8 cellular contexts compared by ENCODE assay signal in the genomic region with DNA sequence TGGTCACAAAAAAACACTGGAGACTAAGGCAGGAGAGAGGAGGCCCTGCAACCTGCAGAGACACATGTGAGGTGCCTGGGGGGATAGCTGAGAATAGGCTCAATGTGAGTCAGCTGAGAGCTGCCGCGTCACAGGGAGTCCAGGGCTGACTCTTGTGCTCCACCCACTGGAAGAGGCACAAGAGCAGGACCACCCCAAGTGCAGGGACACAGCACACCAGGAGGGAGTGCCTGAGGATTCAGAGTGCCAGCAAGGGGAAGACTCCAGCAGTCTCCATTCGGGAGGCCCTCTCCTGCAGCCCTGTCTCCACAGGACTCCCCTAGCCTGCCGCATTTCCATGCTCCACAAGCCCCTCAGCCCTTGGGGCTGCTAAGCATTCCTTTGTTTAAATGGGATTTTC.
A peak's percentile ranks its signal among the peaks of the same experiment; 100 is the strongest.
DNase-seq lines count a peak whose midpoint lies in the region; ATAC-seq and TF ChIP-seq lines count a peak whose summit lies in the region.

No MANE protein-coding gene starts in this region.

- no peak overlapping the region for H2AFZ ChIP-seq in OCI-LY3 (ENCODE audit: low read depth, low read length)

- no peaks in the 10 kb centered on the region for H3K79me2 ChIP-seq in OCI-LY3 (ENCODE audit: low read length)

- CTCF ChIA-PET in GM10248 (lab: Yijun Ruan, JAX), result interaction anchor here (1.0 to 1.4 kb wide), 3 partner anchors 8 to 62 kb away, joined by 3 to 5 read pairs (median 3); no protein-coding TSS in a partner anchor

- POLR2A ChIA-PET in GM10248 (lab: Yijun Ruan, JAX), result no interaction called here

- no peak overlapping the region for H3K9ac ChIP-seq in OCI-LY3 (ENCODE audit: low read length)

- intact Hi-C loops in sciatic nerve (cut with DNase I), result no loop called here
- intact Hi-C loops in stomach (cut with DNase I; ENCODE audit: low total_unique reads), result no loop called here

- TF ChIP-seq CTCF in GM10248 (IDR thresholded peaks at IDR 0.05; ENCODE audit: control extremely low read depth, extremely low read depth, low read depth, missing control alignments) (peak; percentile 31), OCI-LY3 (IDR thresholded peaks at IDR 0.05; ENCODE audit: low read depth, low read length) (peak; percentile 35; the same call in 1 of the 2 replicates), tibial nerve (IDR thresholded peaks at IDR 0.05) (no peak), stomach (IDR thresholded peaks at IDR 0.05) (no peak)

- H3K9me3 ChIP-seq in OCI-LY3 (ENCODE audit: insufficient read depth, low read length), result no peaks in the 10 kb centered on the region
- no peaks in the 10 kb centered on the region for H3K9me3 ChIP-seq in tibial nerve
- no peaks in the 10 kb centered on the region for H3K9me3 ChIP-seq in stomach

- peaks cover 2% of the 10 kb centered on the region for H3K36me3 ChIP-seq in OCI-LY3 (replicated peaks; ENCODE audit: low read depth, low read length)
- peaks cover 0 to 86% (median 18%) of the 10 kb centered on the region in 3 donors for H3K36me3 ChIP-seq in tibial nerve
- peaks cover 17 to 86% (median 78%) of the 10 kb centered on the region in 4 donors for H3K36me3 ChIP-seq in stomach

- H3K27ac ChIP-seq in OCI-LY3 (ENCODE audit: low read length), result no peak overlapping the region
- H3K27ac ChIP-seq in tibial nerve, result no peak overlapping the region
- H3K27ac ChIP-seq in stomach, result no peak overlapping the region

- no peak overlapping the region for H3K4me2 ChIP-seq in OCI-LY3 (ENCODE audit: low read length)

- H3K27me3 ChIP-seq in OCI-LY3 (ENCODE audit: low read depth, low read length), result no peaks in the 10 kb centered on the region
- H3K27me3 ChIP-seq in tibial nerve, result no peaks in the 10 kb centered on the region
- no peaks in the 10 kb centered on the region for H3K27me3 ChIP-seq in stomach

- no peak for TF ChIP-seq EP300 in tibial nerve (IDR thresholded peaks at IDR 0.05)
- no peak for TF ChIP-seq EP300 in stomach (IDR thresholded peaks at IDR 0.05)

- H3K4me1 ChIP-seq in OCI-LY3 (ENCODE audit: low read length) (peaks cover 5% of the 10 kb centered on the region; the same call in 1 of the 2 replicates), tibial nerve (no peaks in the 10 kb centered on the region), stomach (no peaks in the 10 kb centered on the region)

- DNase-seq in GM10248 (ENCODE audit: extremely low spot score) (peak; percentile 29), ecto neural progenitor cell (ENCODE audit: low spot score) (peak; percentile 64), sciatic nerve (ENCODE audit: low spot score) (no peak), tibial nerve (ENCODE audit: low spot score in 2 of 2) (no peak), inferior parietal cortex (ENCODE audit: extremely low spot score) (no peak), stomach (no peak)

- TF ChIP-seq POLR2A in tibial nerve (IDR thresholded peaks at IDR 0.05), result no peak
- TF ChIP-seq POLR2A in stomach (IDR thresholded peaks at IDR 0.05), result no peak

- H4K20me1 ChIP-seq in OCI-LY3 (ENCODE audit: insufficient read depth, low read length), result no peaks in the 10 kb centered on the region

- 62 to 65% methylated on average over 4 of the region's 4 CpGs for WGBS in tibial nerve, 2 donors
- WGBS in stomach, 5 donors, result 73 to 90% (median 80%) methylated on average over 4 of the region's 4 CpGs

- H3K4me3 ChIP-seq in OCI-LY3 (ENCODE audit: low read length) (no peak overlapping the region), tibial nerve (no peak overlapping the region), stomach (no peak overlapping the region)

- ATAC-seq in sciatic nerve (peak; percentile 62), HG02884 (IDR thresholded peaks at IDR 0.05; ENCODE audit: unreplicated experiment) (no peak)

Comparison
In these comparisons a context has a peak if more than half of its experiments do, and no peak if none do; other contexts are left out.
1. DNase-seq: peak in GM10248 (single experiment) and ecto neural progenitor cell (single experiment); none in sciatic nerve (single experiment), tibial nerve (0 of 2), inferior parietal cortex (single experiment) and stomach (single experiment).
2. CTCF ChIP-seq: peak in GM10248 (single experiment) and OCI-LY3 (single experiment); none in tibial nerve (0 of 5) and stomach (0 of 7).